In genomic region chr1:62962794-62963776, GRCh38 we compare ENCODE assay signal across 8 cellular contexts.
DNase-seq lines count a peak whose midpoint lies in the region; ATAC-seq and TF ChIP-seq lines count a peak whose summit lies in the region.

No MANE protein-coding gene starts in this region.

- H3K36me3 ChIP-seq in OCI-LY1 (ENCODE audit: insufficient read depth, low read length), result no peaks in the 10 kb centered on the region

- peak; percentile 42 for DNase-seq in 8988T
- DNase-seq in ELF-1 (ENCODE audit: low read depth, low spot score), result peak; percentile 90
- peak in 2 of 10 donors; percentile 16 to 37 for DNase-seq in dorsolateral prefrontal cortex
- peak; percentile 68 for DNase-seq in mucosa of gallbladder (ENCODE audit: low spot score)
- DNase-seq in NCI-H226, result no peak
- no peak for DNase-seq in midbrain (lab: John Stamatoyannopoulos, UW)

- H3F3A ChIP-seq in OCI-LY1 (ENCODE audit: insufficient read depth, low read length), result no peaks in the 10 kb centered on the region

- H3K9ac ChIP-seq in OCI-LY1 (ENCODE audit: low read length), result no peak overlapping the region

- no peaks in the 10 kb centered on the region for H3K79me2 ChIP-seq in OCI-LY1 (ENCODE audit: insufficient read depth, low read length)

- H3K4me2 ChIP-seq in OCI-LY1 (ENCODE audit: low read length), result no peak overlapping the region

- ATAC-seq in HG02870 (IDR thresholded peaks at IDR 0.05; ENCODE audit: unreplicated experiment), result peak; percentile 62

- no peaks in the 10 kb centered on the region for H3K4me1 ChIP-seq in OCI-LY1 (ENCODE audit: insufficient read depth, low read length, severe bottlenecking)

- TF ChIP-seq CTCF in OCI-LY1 (IDR thresholded peaks at IDR 0.05; ENCODE audit: low read length) (peak; percentile 67), dorsolateral prefrontal cortex (IDR thresholded peaks at IDR 0.05 in 54 of 56, conservative IDR thresholded peaks at IDR 0.05 in 2 of 56; ENCODE audit: low read depth in 1 of 56, partially characterized antibody in 56 of 56) (peak in 44 of 56 donors; percentile 12 to 63 (median 38))

- H3K9me3 ChIP-seq in OCI-LY1 (ENCODE audit: low read length), result no peaks in the 10 kb centered on the region

- intact Hi-C loops in dorsolateral prefrontal cortex (cut with DNase I), result no loop called here

- no peak overlapping the region for H3K4me3 ChIP-seq in OCI-LY1 (ENCODE audit: low read depth, low read length, poor library complexity, severe bottlenecking)
- H3K4me3 ChIP-seq in dorsolateral prefrontal cortex, result no peak overlapping the region

- H3K27me3 ChIP-seq in OCI-LY1 (ENCODE audit: insufficient read depth, low read length), result peaks cover 6% of the 10 kb centered on the region; the same call in 1 of the 2 replicates
- peaks cover 0 to 10% (median 0%) of the 10 kb centered on the region in 45 donors for H3K27me3 ChIP-seq in dorsolateral prefrontal cortex

- no peak overlapping the region for H2AFZ ChIP-seq in OCI-LY1 (ENCODE audit: low read length)

- H3K9me2 ChIP-seq in OCI-LY1 (ENCODE audit: low read depth, low read length), result no peaks in the 10 kb centered on the region

- H4K20me1 ChIP-seq in OCI-LY1 (ENCODE audit: insufficient read depth, low read length), result no peaks in the 10 kb centered on the region

- H3K27ac ChIP-seq in OCI-LY1 (ENCODE audit: low read depth, low read length, poor library complexity, severe bottlenecking) (no peak overlapping the region), dorsolateral prefrontal cortex (no peak overlapping the region)

Comparison
In these comparisons a context has a peak if more than half of its experiments do, and no peak if none do; other contexts are left out.
1. DNase-seq: peak in 8988T (single experiment), ELF-1 (single experiment) and mucosa of gallbladder (single experiment); none in NCI-H226 (single experiment) and midbrain (single experiment).